ENCODE assay signal across 8 cellular contexts in genomic region chr19:21569497-21569870, GRCh38.
DNase-seq lines count a peak whose midpoint lies in the region; ATAC-seq and TF ChIP-seq lines count a peak whose summit lies in the region.

No MANE protein-coding gene starts in this region.

- H3K4me1 Mint-ChIP-seq in activated CD8-positive, alpha-beta memory T cell treated with anti-CD3 and anti-CD28 coated beads, Interleukin-2, amount 10 ng/mL, durations not matched to agents 7 days and 5 days: no peaks in the 10 kb centered on the region
- no peaks in the 10 kb centered on the region for H3K4me1 Mint-ChIP-seq in Calu3 (ENCODE audit: low read depth, unreplicated experiment)

- CTCF ChIA-PET in activated CD8-positive, alpha-beta memory T cell treated with anti-CD3 and anti-CD28 coated beads, Interleukin-2, amount 10 ng/mL, durations not matched to agents 7 days and 5 days (lab: Charles Lee): no interaction called here
- CTCF ChIA-PET in Calu3 (lab: Charles Lee) (interaction anchor here (0.5 kb wide), 1 partner anchor 17 kb away, joined by 7 read pairs; no protein-coding TSS in a partner anchor), RWPE1 (lab: Yijun Ruan, JAX) (no interaction called here)

- no peak overlapping the region for H3K4me3 ChIP-seq in thyroid gland (replicated peaks in 1 of 3)

- peak; percentile 37 for ATAC-seq in activated CD8-positive, alpha-beta memory T cell treated with anti-CD3 and anti-CD28 coated beads, Interleukin-2, amount 10 ng/mL, durations not matched to agents 7 days and 5 days

- peak overlapping the region; percentile 84 for H3K4me3 Mint-ChIP-seq in activated CD8-positive, alpha-beta memory T cell treated with anti-CD3 and anti-CD28 coated beads, Interleukin-2, amount 10 ng/mL, durations not matched to agents 7 days and 5 days
- no peak overlapping the region for H3K4me3 Mint-ChIP-seq in Calu3 (ENCODE audit: low read depth, unreplicated experiment)

- POLR2A ChIA-PET in RWPE1 (lab: Yijun Ruan, JAX; ENCODE audit: low non-redundant PET): no interaction called here

- peak overlapping the region; percentile 47 to 88 (median 75) for H3K27ac ChIP-seq in thyroid gland
- no peak overlapping the region for H3K27ac ChIP-seq in RWPE1

- TF ChIP-seq POLR2A in thyroid gland (IDR thresholded peaks at IDR 0.05): no peak

- H3K27me3 ChIP-seq in thyroid gland: no peaks in the 10 kb centered on the region

- no peaks in the 10 kb centered on the region for H3K36me3 ChIP-seq in thyroid gland

- H3K4me1 ChIP-seq in thyroid gland: peaks cover 7 to 12% of the 10 kb centered on the region in 2 donors

- BruUV-seq in Calu3 (replicated peaks; lab: Mats Ljungman, UMichigan): no TSS peak

- DNase-seq in activated CD8-positive, alpha-beta memory T cell treated with anti-CD3 and anti-CD28 coated beads, Interleukin-2, amount 10 ng/mL, durations not matched to agents 7 days and 5 days: peak; percentile 56
- DNase-seq in activated CD8-positive, alpha-beta memory T cell treated with anti-CD3 and anti-CD28 coated beads for 24 hours: no peak
- DNase-seq in activated naive CD4-positive, alpha-beta T cell treated with anti-CD3 and anti-CD28 coated beads, Interleukin-2, amount 50 U/mL, for 16 hours: peak; percentile 41
- peak; percentile 64 for DNase-seq in mucosa of gallbladder (ENCODE audit: low spot score)
- peak; percentile 16 to 70 for DNase-seq in thyroid gland
- no peak for DNase-seq in NCI-H345 (lab: John Stamatoyannopoulos, UW)
- no peak for DNase-seq in Calu3
- DNase-seq in RWPE1 (ENCODE audit: low spot score): no peak

- H3K9me3 Mint-ChIP-seq in activated CD8-positive, alpha-beta memory T cell treated with anti-CD3 and anti-CD28 coated beads, Interleukin-2, amount 10 ng/mL, durations not matched to agents 7 days and 5 days (ENCODE audit: low read depth): peaks cover 36% of the 10 kb centered on the region
- H3K9me3 Mint-ChIP-seq in Calu3 (ENCODE audit: low read depth, unreplicated experiment): peaks cover 13% of the 10 kb centered on the region

- TF ChIP-seq CTCF in thyroid gland (IDR thresholded peaks at IDR 0.05) (no peak), Calu3 (IDR thresholded peaks at IDR 0.05; ENCODE audit: unreplicated experiment) (no peak), RWPE1 (conservative IDR thresholded peaks at IDR 0.05; ENCODE audit: low read depth) (no peak)

- 61 to 78% methylated on average over 16 of the region's 16 CpGs for WGBS in thyroid gland, 2 donors

- no peaks in the 10 kb centered on the region for H3K27me3 Mint-ChIP-seq in activated CD8-positive, alpha-beta memory T cell treated with anti-CD3 and anti-CD28 coated beads, Interleukin-2, amount 10 ng/mL, durations not matched to agents 7 days and 5 days
- no peaks in the 10 kb centered on the region for H3K27me3 Mint-ChIP-seq in Calu3 (ENCODE audit: unreplicated experiment)

- H3K9me3 ChIP-seq in thyroid gland: no peaks in the 10 kb centered on the region

- intact Hi-C loops in thyroid gland (cut with DNase I) (no loop called here), Calu3 (cut with micrococcal nuclease; ENCODE audit: unreplicated experiment) (no loop called here)

- peaks cover 16% of the 10 kb centered on the region for H3K36me3 Mint-ChIP-seq in activated CD8-positive, alpha-beta memory T cell treated with anti-CD3 and anti-CD28 coated beads, Interleukin-2, amount 10 ng/mL, durations not matched to agents 7 days and 5 days
- H3K36me3 Mint-ChIP-seq in Calu3 (ENCODE audit: insufficient read depth, unreplicated experiment): no peaks in the 10 kb centered on the region

- H3K27ac Mint-ChIP-seq in activated CD8-positive, alpha-beta memory T cell treated with anti-CD3 and anti-CD28 coated beads, Interleukin-2, amount 10 ng/mL, durations not matched to agents 7 days and 5 days: peak overlapping the region; percentile 79
- no peak overlapping the region for H3K27ac Mint-ChIP-seq in Calu3 (ENCODE audit: unreplicated experiment)

Comparison
In these comparisons a context has a peak if more than half of its experiments do, and no peak if none do; other contexts are left out.
1. DNase-seq: peak in activated CD8-positive, alpha-beta memory T cell treated with anti-CD3 and anti-CD28 coated beads, Interleukin-2, amount 10 ng/mL, durations not matched to agents 7 days and 5 days (single experiment), activated naive CD4-positive, alpha-beta T cell treated with anti-CD3 and anti-CD28 coated beads, Interleukin-2, amount 50 U/mL, for 16 hours (single experiment), mucosa of gallbladder (single experiment) and thyroid gland (2 of 2); none in activated CD8-positive, alpha-beta memory T cell treated with anti-CD3 and anti-CD28 coated beads for 24 hours (single experiment), NCI-H345 (single experiment), Calu3 (single experiment) and RWPE1 (single experiment).